8 cellular contexts compared by ENCODE assay signal in genomic region chr19:10625003-10625761, GRCh38. TPM values are rescaled to one million over a fixed set of nuclear protein-coding genes. Genes with fewer than 3 reads are reported as not detected.
DNase-seq lines count a peak whose midpoint lies in the region; ATAC-seq, FAIRE-seq and TF ChIP-seq lines count a peak whose summit lies in the region.

Gene SLC44A2 (plus strand): TSS chr19:10625553. CDS start chr19:10625634, 81 bp downstream.

- H3K36me3 Mint-ChIP-seq in T-helper 2 cell treated with Interferon-gamma antibody and Interleukin-4, amounts not matched to agents 5 μg/mL and 100 μg/mL, for 36 hours (ENCODE audit: low read depth) = peaks cover 38% of the 10 kb centered on the region

- no peak for TF ChIP-seq RAD21 in A549 (conservative IDR thresholded peaks at IDR 0.05 in 1 of 2, IDR thresholded peaks at IDR 0.05 in 1 of 2)

- no peaks in the 10 kb centered on the region for H3K9me3 Mint-ChIP-seq in T-helper 2 cell treated with Interferon-gamma antibody and Interleukin-4, amounts not matched to agents 5 μg/mL and 100 μg/mL, for 36 hours

- CTCF ChIA-PET in A549 (lab: Yijun Ruan, JAX) = no interaction called here

- WGBS in A549 (ENCODE audit: missing lambda C conversion rate) = 12% methylated on average over 17 of the region's 53 CpGs

- H3K4me1 ChIP-seq in A549 = 0 out of 3 replicates have a peak, but pooled peaks cover 4% of the 10 kb centered on the region
- H3K4me1 ChIP-seq in upper lobe of right lung = peaks cover 9% of the 10 kb centered on the region

- H3K27ac Mint-ChIP-seq in T-helper 2 cell treated with Interferon-gamma antibody and Interleukin-4, amounts not matched to agents 5 μg/mL and 100 μg/mL, for 36 hours = peak within 1 kb of the TSS; percentile 82

- no peaks in the 10 kb centered on the region for H3K9me3 ChIP-seq in A549
- H3K9me3 ChIP-seq in upper lobe of right lung = no peaks in the 10 kb centered on the region

- FAIRE-seq in A549 (lab: Jason Lieb, UNC) = no peak

- ATAC-seq in A549 (peak; percentile 87 to 91), upper lobe of right lung (peak; percentile 96), GM19035 (IDR thresholded peaks at IDR 0.05; ENCODE audit: unreplicated experiment) (no peak), HG02763 (IDR thresholded peaks at IDR 0.05; ENCODE audit: unreplicated experiment) (no peak)

- TF ChIP-seq POLR2A in A549 (IDR thresholded peaks at IDR 0.05; ENCODE audit: low read length) = no peak

- peaks cover 10% of the 10 kb centered on the region for H3K36me3 ChIP-seq in H7 (replicated peaks; ENCODE audit: control insufficient read depth, insufficient read depth, low read length)
- H3K36me3 ChIP-seq in upper lobe of right lung = peaks cover 24% of the 10 kb centered on the region

- peak within 1 kb of the TSS; percentile 74 to 90 for H3K27ac ChIP-seq in A549
- H3K27ac ChIP-seq in upper lobe of right lung = peak within 1 kb of the TSS; percentile 89

- DNase-seq in A549 (ENCODE audit: low read depth in 1 of 2, low spot score in 1 of 2) = peak in 1 of 2 experiments; percentile 46
- DNase-seq in H7 = peak; percentile 99
- no peak for DNase-seq in T-helper 2 cell treated with Interferon-gamma antibody and Interleukin-4, amounts not matched to agents 5 μg/mL and 100 μg/mL, for 36 hours (ENCODE audit: low spot score)
- DNase-seq in fibroblast of gingiva (ENCODE audit: low read depth) = peak; percentile 59
- DNase-seq in mucosa of gallbladder (ENCODE audit: low spot score) = peak; percentile 88
- peak; percentile 94 for DNase-seq in upper lobe of right lung

- H3K27me3 ChIP-seq in H7 (ENCODE audit: control insufficient read depth, insufficient read depth, low read length) (no peaks in the 10 kb centered on the region), upper lobe of right lung (no peaks in the 10 kb centered on the region)

- H3K27me3 Mint-ChIP-seq in T-helper 2 cell treated with Interferon-gamma antibody and Interleukin-4, amounts not matched to agents 5 μg/mL and 100 μg/mL, for 36 hours (ENCODE audit: low read depth) = no peaks in the 10 kb centered on the region

- H3K4me3 Mint-ChIP-seq in T-helper 2 cell treated with Interferon-gamma antibody and Interleukin-4, amounts not matched to agents 5 μg/mL and 100 μg/mL, for 36 hours = peak within 1 kb of the TSS; percentile 47

- H3K4me1 Mint-ChIP-seq in T-helper 2 cell treated with Interferon-gamma antibody and Interleukin-4, amounts not matched to agents 5 μg/mL and 100 μg/mL, for 36 hours (ENCODE audit: low read depth) = peaks cover 23% of the 10 kb centered on the region

- no peak for TF ChIP-seq EP300 in A549 (IDR thresholded peaks at IDR 0.05)

- intact Hi-C loops in upper lobe of right lung (cut with DNase I) = no loop called here

- TF ChIP-seq CTCF in A549 (IDR thresholded peaks at IDR 0.05) (no peak), upper lobe of right lung (IDR thresholded peaks at IDR 0.05) (no peak)

- POLR2A ChIA-PET in A549 (lab: Yijun Ruan, JAX) = interaction anchor here (1.4 kb wide), 1 partner anchor 20 kb away, joined by 10 read pairs; no protein-coding TSS in a partner anchor

- H3K4me2 ChIP-seq in A549 = peak within 1 kb of the TSS; percentile 97

- H3K4me3 ChIP-seq in A549 (peak within 1 kb of the TSS; percentile 49), H7 (ENCODE audit: insufficient read depth, low read depth, low read length) (peak within 1 kb of the TSS; percentile 64), upper lobe of right lung (peak within 1 kb of the TSS; percentile 71)

TF ChIP-seq in A549, 52 proteins besides CTCF, POLR2A, EP300 and RAD21:
- TF ChIP-seq FOSB (CRISPR knock-in tag; IDR thresholded peaks at IDR 0.05) (no peak), ZFP36 (IDR thresholded peaks at IDR 0.05; ENCODE audit: borderline replicate concordance, partially characterized antibody) (no peak), ZC3H11A (IDR thresholded peaks at IDR 0.05) (no peak), PBX3 (IDR thresholded peaks at IDR 0.05) (no peak), ATOH8 (CRISPR knock-in tag; IDR thresholded peaks at IDR 0.05; ENCODE audit: low read depth) (no peak), EHF (CRISPR knock-in tag; IDR thresholded peaks at IDR 0.05) (no peak), JUN (IDR thresholded peaks at IDR 0.05) (no peak), CHD2 (IDR thresholded peaks at IDR 0.05; ENCODE audit: low read length, partially characterized antibody) (no peak), MAZ (IDR thresholded peaks at IDR 0.05; ENCODE audit: borderline replicate concordance, low read depth, low read length) (no peak), HOXB5 (CRISPR knock-in tag; IDR thresholded peaks at IDR 0.05) (no peak)

RNA-seq across cellular contexts. Expression of gene SLC44A2, which starts in this region (rescaled TPM):
- polyA plus RNA-seq in A549 (2011; rRNA removed) (8.3 and 10.3 TPM in 2 replicates), A549 (2017; fragmentation: RNase III; extraction: RNeasy Plus Mini Kit Qiagen cat#74134 plus additional on column Dnase treatment) (6.7 to 10.1 TPM (median 8.3 TPM) in 3 replicates)
- polyA plus RNA-seq in A549 (2012; cell fraction: cytosol; rRNA removed) = 4.4 and 5.8 TPM in 2 replicates
- polyA plus RNA-seq in A549 (2012; cell fraction: nucleus; rRNA removed) = 7.1 and 8.5 TPM in 2 replicates
- 12.6 and 16.0 TPM in 2 replicates for polyA minus RNA-seq in A549 (2011; rRNA and poly(A)+ RNA removed)
- 39.4 and 43.0 TPM in 2 replicates for total RNA-seq in H7 (2014; rRNA removed; shearing (Covaris generic))
- total RNA-seq in mucosa of gallbladder (223 TPM), upper lobe of right lung (293 TPM)

Comparison
In these comparisons a context has a peak if more than half of its experiments do, and no peak if none do; other contexts are left out.
1. ATAC-seq: peak in A549 (2 of 2) and upper lobe of right lung (single experiment); none in GM19035 (single experiment) and HG02763 (single experiment).
2. Peak in every context shown above with its lines, with median percentiles within 50 percentile points of each other: H3K4me3 ChIP-seq.